ENCODE assay signal across 31 cellular contexts in genomic region chr1:204946640-204947039, GRCh38.
"Had no signal": no experiment of that assay in that cellular context is flagged by ENCODE, and none has a peak within 500 bp of the region (broad histone marks: within the 10 kb centered on the region; RNA-seq: fewer than 3 reads in every experiment).

No MANE protein-coding gene starts in this region.

- H3K27ac ChIP-seq: brain microvascular endothelial cell, epithelial cell of prostate, esophagus squamous epithelium, gastroesophageal sphincter had no signal

- H3K4me1 Mint-ChIP-seq: activated CD4-positive, alpha-beta T cell treated with anti-CD3 and anti-CD28 coated beads for 36 hours; activated CD4-positive, alpha-beta T cell treated with anti-CD3 and anti-CD28 coated beads, Interleukin-2, amount 10 ng/mL, durations not matched to agents 24 days and 14 days; activated naive CD4-positive, alpha-beta T cell treated with anti-CD3 and anti-CD28 coated beads, Interleukin-2, amount 10 ng/mL, durations not matched to agents 7 days and 5 days; central memory CD8-positive, alpha-beta T cell had no signal

- H3K27ac Mint-ChIP-seq: activated CD4-positive, alpha-beta memory T cell treated with anti-CD3 and anti-CD28 coated beads for 36 hours; activated CD4-positive, alpha-beta T cell treated with anti-CD3 and anti-CD28 coated beads for 36 hours; activated CD4-positive, alpha-beta T cell treated with anti-CD3 and anti-CD28 coated beads, Interleukin-2, amount 10 ng/mL, durations not matched to agents 24 days and 14 days; activated CD8-positive, alpha-beta memory T cell treated with anti-CD3 and anti-CD28 coated beads, Interleukin-2, amount 10 ng/mL, durations not matched to agents 7 days and 5 days; activated CD8-positive, alpha-beta T cell treated with anti-CD3 and anti-CD28 coated beads, Interleukin-2, amount 10 ng/mL, durations not matched to agents 7 days and 5 days; activated naive CD4-positive, alpha-beta T cell treated with anti-CD3 and anti-CD28 coated beads, Interleukin-2, amount 10 ng/mL, durations not matched to agents 7 days and 5 days; activated naive CD4-positive, alpha-beta T cell treated with anti-CD3 and anti-CD28 coated beads, Interleukin-2, amount 50 U/mL, for 72 hours; activated naive CD8-positive, alpha-beta T cell treated with anti-CD3 and anti-CD28 coated beads, Interleukin-2, amount 10 ng/mL, durations not matched to agents 7 days and 5 days; activated T-helper 1 cell treated with anti-CD3 and anti-CD28 coated beads, Interleukin-12 subunit alpha, Interleukin-12 subunit beta, Interleukin-2, Interleukin-4 antibody, amounts not matched to agents 30 ng/mL and 10 ng/mL and 1 ng/mL, durations not matched to agents 14 hours and 24 hours and 36 hours; activated T-helper 2 cell treated with anti-CD3 and anti-CD28 coated beads, Interferon-gamma antibody, Interleukin-2, Interleukin-4, amounts not matched to agents 10 μg/mL and 5 μg/mL and 100 μg/mL, durations not matched to agents 14 hours and 24 hours and 36 hours had no signal

- H3K36me3 Mint-ChIP-seq: activated CD4-positive, alpha-beta memory T cell treated with anti-CD3 and anti-CD28 coated beads for 36 hours; activated CD8-positive, alpha-beta memory T cell treated with anti-CD3 and anti-CD28 coated beads, Interleukin-2, amount 10 ng/mL, durations not matched to agents 7 days and 5 days; activated naive CD4-positive, alpha-beta T cell treated with anti-CD3 and anti-CD28 coated beads, Interleukin-2, amount 10 ng/mL, durations not matched to agents 7 days and 5 days; activated naive CD4-positive, alpha-beta T cell treated with anti-CD3 and anti-CD28 coated beads, Interleukin-2, amount 50 U/mL, for 72 hours; activated naive CD8-positive, alpha-beta T cell treated with anti-CD3 and anti-CD28 coated beads, Interleukin-2, amount 10 ng/mL, durations not matched to agents 7 days and 5 days had no signal

- H3K9me3 ChIP-seq: esophagus squamous epithelium, gastroesophageal sphincter had no signal

- DNase-seq: activated CD4-positive, alpha-beta memory T cell treated with anti-CD3 and anti-CD28 coated beads for 36 hours; activated CD4-positive, alpha-beta T cell treated with anti-CD3 and anti-CD28 coated beads for 36 hours; activated CD4-positive, alpha-beta T cell treated with anti-CD3 and anti-CD28 coated beads, Interleukin-2, amount 10 ng/mL, durations not matched to agents 24 days and 14 days; activated CD4-positive, CD25-positive, alpha-beta regulatory T cell; activated CD4-positive, CD25-positive, alpha-beta regulatory T cell treated with anti-CD3 and anti-CD28 coated beads, Interleukin-2, amount 50 U/mL, for 72 hours; activated CD8-positive, alpha-beta memory T cell treated with anti-CD3 and anti-CD28 coated beads, Interleukin-2, amount 10 ng/mL, durations not matched to agents 7 days and 5 days; activated CD8-positive, alpha-beta memory T cell treated with anti-CD3 and anti-CD28 coated beads, Interleukin-2, amount 50 U/mL, for 4 hours; activated CD8-positive, alpha-beta T cell treated with anti-CD3 and anti-CD28 coated beads, Interleukin-2, amount 10 ng/mL, durations not matched to agents 7 days and 5 days; activated gamma-delta T cell; activated naive CD4-positive, alpha-beta T cell; activated naive CD4-positive, alpha-beta T cell treated with anti-CD3 and anti-CD28 coated beads, Interleukin-2, amount 10 ng/mL, durations not matched to agents 7 days and 5 days; activated naive CD8-positive, alpha-beta T cell treated with anti-CD3 and anti-CD28 coated beads, Interleukin-2, amount 10 ng/mL, durations not matched to agents 7 days and 5 days; activated T-cell treated with anti-CD3 and anti-CD28 coated beads, Interleukin-2, amount 50 U/mL, for 1 hour; activated T-cell treated with anti-CD3 and anti-CD28 coated beads, Interleukin-2, amount 50 U/mL, for 48 hours; brain microvascular endothelial cell; cortex of kidney; dermis blood vessel endothelial cell; effector CD8-positive, alpha-beta T cell; esophagus squamous epithelium; foreskin melanocyte; T-helper 2 cell had no signal

- H3K9me3 Mint-ChIP-seq: activated CD4-positive, alpha-beta memory T cell treated with anti-CD3 and anti-CD28 coated beads for 36 hours; activated CD4-positive, alpha-beta T cell treated with anti-CD3 and anti-CD28 coated beads, Interleukin-2, amount 10 ng/mL, durations not matched to agents 24 days and 14 days; activated naive CD4-positive, alpha-beta T cell treated with anti-CD3 and anti-CD28 coated beads, Interleukin-2, amount 10 ng/mL, durations not matched to agents 7 days and 5 days; activated naive CD4-positive, alpha-beta T cell treated with anti-CD3 and anti-CD28 coated beads, Interleukin-2, amount 50 U/mL, for 72 hours; activated naive CD8-positive, alpha-beta T cell treated with anti-CD3 and anti-CD28 coated beads, Interleukin-2, amount 10 ng/mL, durations not matched to agents 7 days and 5 days; activated T-helper 1 cell treated with anti-CD3 and anti-CD28 coated beads, Interleukin-12 subunit alpha, Interleukin-12 subunit beta, Interleukin-2, Interleukin-4 antibody, amounts not matched to agents 30 ng/mL and 10 ng/mL and 1 ng/mL, durations not matched to agents 14 hours and 24 hours and 36 hours; activated T-helper 2 cell treated with anti-CD3 and anti-CD28 coated beads, Interferon-gamma antibody, Interleukin-2, Interleukin-4, amounts not matched to agents 10 μg/mL and 5 μg/mL and 100 μg/mL, durations not matched to agents 14 hours and 24 hours and 36 hours; central memory CD8-positive, alpha-beta T cell had no signal

- ATAC-seq: activated CD4-positive, alpha-beta T cell treated with anti-CD3 and anti-CD28 coated beads for 36 hours; activated CD8-positive, alpha-beta memory T cell treated with anti-CD3 and anti-CD28 coated beads, Interleukin-2, amount 10 ng/mL, durations not matched to agents 7 days and 5 days; activated CD8-positive, alpha-beta T cell treated with anti-CD3 and anti-CD28 coated beads, Interleukin-2, amount 10 ng/mL, durations not matched to agents 7 days and 5 days; activated naive CD4-positive, alpha-beta T cell treated with anti-CD3 and anti-CD28 coated beads, Interleukin-2, amount 50 U/mL, for 72 hours; gastroesophageal sphincter had no signal

- H3K4me3 Mint-ChIP-seq: activated CD4-positive, alpha-beta memory T cell treated with anti-CD3 and anti-CD28 coated beads for 36 hours; activated CD4-positive, alpha-beta T cell treated with anti-CD3 and anti-CD28 coated beads for 36 hours; activated CD4-positive, alpha-beta T cell treated with anti-CD3 and anti-CD28 coated beads, Interleukin-2, amount 10 ng/mL, durations not matched to agents 24 days and 14 days; activated CD8-positive, alpha-beta memory T cell treated with anti-CD3 and anti-CD28 coated beads, Interleukin-2, amount 10 ng/mL, durations not matched to agents 7 days and 5 days; activated CD8-positive, alpha-beta T cell treated with anti-CD3 and anti-CD28 coated beads, Interleukin-2, amount 10 ng/mL, durations not matched to agents 7 days and 5 days; activated naive CD4-positive, alpha-beta T cell treated with anti-CD3 and anti-CD28 coated beads, Interleukin-2, amount 10 ng/mL, durations not matched to agents 7 days and 5 days; activated naive CD8-positive, alpha-beta T cell treated with anti-CD3 and anti-CD28 coated beads, Interleukin-2, amount 10 ng/mL, durations not matched to agents 7 days and 5 days; activated T-helper 1 cell treated with anti-CD3 and anti-CD28 coated beads, Interleukin-12 subunit alpha, Interleukin-12 subunit beta, Interleukin-2, Interleukin-4 antibody, amounts not matched to agents 30 ng/mL and 10 ng/mL and 1 ng/mL, durations not matched to agents 14 hours and 24 hours and 36 hours; central memory CD8-positive, alpha-beta T cell had no signal

- H3K27me3 ChIP-seq: esophagus squamous epithelium, gastroesophageal sphincter had no signal

- H3K36me3 ChIP-seq: brain microvascular endothelial cell had no signal

- FAIRE-seq: astrocyte, bronchial epithelial cell, endometrium, endothelial cell of umbilical vein had no signal

- H3K4me3 ChIP-seq: esophagus squamous epithelium, gastroesophageal sphincter had no signal
